1 cellular context compared by ENCODE assay signal in the genomic region with DNA sequence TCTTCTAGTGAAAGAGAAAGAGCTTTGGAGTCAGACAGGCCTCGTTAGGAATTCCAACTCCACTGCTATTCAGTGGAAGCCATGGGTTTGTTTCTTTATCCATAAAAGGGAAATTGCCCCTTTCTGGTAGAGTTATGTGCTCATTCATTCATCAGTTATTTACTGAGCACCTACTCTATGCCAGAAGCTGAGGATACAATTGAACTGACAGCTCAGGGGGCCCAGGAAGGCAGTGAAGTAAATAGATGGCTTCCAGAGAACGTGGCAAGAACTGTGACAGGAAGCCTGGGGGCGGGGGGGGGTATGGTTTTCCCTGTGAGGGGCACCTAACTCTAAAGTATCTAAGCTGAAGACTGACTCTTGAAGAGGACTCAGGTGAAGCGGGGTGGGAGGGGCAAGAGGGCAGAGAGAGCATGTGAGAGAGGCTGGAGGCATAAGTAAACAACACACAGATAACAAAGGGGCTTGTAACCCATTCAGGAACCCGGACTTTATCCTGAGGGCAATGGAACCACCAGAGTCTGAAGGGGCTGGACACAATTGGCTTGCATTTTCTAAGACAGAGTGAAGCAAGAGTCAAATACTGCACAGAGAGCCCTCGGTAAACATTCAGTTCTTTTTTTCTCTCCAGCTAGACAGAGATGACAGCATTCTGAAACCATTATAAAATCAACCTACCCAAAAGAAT.
A peak's percentile ranks its signal among the peaks of the same experiment; 100 is the strongest.
TF ChIP-seq lines count a peak whose summit lies in the region.

No MANE protein-coding gene starts in this region.

TF ChIP-seq in HepG2, 621 proteins besides CTCF, POLR2A, EP300 and RAD21 (continued from another document and continues in another):
- TF ChIP-seq, protein P1, sequence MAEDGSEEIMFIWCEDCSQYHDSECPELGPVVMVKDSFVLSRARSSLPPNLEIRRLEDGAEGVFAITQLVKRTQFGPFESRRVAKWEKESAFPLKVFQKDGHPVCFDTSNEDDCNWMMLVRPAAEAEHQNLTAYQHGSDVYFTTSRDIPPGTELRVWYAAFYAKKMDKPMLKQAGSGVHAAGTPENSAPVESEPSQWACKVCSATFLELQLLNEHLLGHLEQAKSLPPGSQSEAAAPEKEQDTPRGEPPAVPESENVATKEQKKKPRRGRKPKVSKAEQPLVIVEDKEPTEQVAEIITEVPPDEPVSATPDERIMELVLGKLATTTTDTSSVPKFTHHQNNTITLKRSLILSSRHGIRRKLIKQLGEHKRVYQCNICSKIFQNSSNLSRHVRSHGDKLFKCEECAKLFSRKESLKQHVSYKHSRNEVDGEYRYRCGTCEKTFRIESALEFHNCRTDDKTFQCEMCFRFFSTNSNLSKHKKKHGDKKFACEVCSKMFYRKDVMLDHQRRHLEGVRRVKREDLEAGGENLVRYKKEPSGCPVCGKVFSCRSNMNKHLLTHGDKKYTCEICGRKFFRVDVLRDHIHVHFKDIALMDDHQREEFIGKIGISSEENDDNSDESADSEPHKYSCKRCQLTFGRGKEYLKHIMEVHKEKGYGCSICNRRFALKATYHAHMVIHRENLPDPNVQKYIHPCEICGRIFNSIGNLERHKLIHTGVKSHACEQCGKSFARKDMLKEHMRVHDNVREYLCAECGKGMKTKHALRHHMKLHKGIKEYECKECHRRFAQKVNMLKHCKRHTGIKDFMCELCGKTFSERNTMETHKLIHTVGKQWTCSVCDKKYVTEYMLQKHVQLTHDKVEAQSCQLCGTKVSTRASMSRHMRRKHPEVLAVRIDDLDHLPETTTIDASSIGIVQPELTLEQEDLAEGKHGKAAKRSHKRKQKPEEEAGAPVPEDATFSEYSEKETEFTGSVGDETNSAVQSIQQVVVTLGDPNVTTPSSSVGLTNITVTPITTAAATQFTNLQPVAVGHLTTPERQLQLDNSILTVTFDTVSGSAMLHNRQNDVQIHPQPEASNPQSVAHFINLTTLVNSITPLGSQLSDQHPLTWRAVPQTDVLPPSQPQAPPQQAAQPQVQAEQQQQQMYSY (CRISPR knock-in tag; IDR thresholded peaks at IDR 0.05): no peak
- TF ChIP-seq MIER3 (CRISPR knock-in tag; IDR thresholded peaks at IDR 0.05; ENCODE audit: borderline replicate concordance) (peak; percentile 45; the same call in 1 of the 2 replicates), ZNF7 (CRISPR knock-in tag; IDR thresholded peaks at IDR 0.05) (no peak), CREB1 (IDR thresholded peaks at IDR 0.05) (no peak), CREB1 (CRISPR knock-in tag; IDR thresholded peaks at IDR 0.05) (peak; percentile 54), SOX6 (IDR thresholded peaks at IDR 0.05) (no peak), SOX6 (CRISPR knock-in tag; IDR thresholded peaks at IDR 0.05) (peak; percentile 98), MED1 (CRISPR knock-in tag; IDR thresholded peaks at IDR 0.05) (no peak), ZNF788 (CRISPR knock-in tag; IDR thresholded peaks at IDR 0.05; ENCODE audit: borderline replicate concordance) (no peak), ZFP37 (CRISPR knock-in tag; IDR thresholded peaks at IDR 0.05; ENCODE audit: borderline replicate concordance) (0 out of 2 replicates have a peak, but pooled peaks have one; percentile 39), ZNF556 (CRISPR knock-in tag; IDR thresholded peaks at IDR 0.05; ENCODE audit: borderline replicate concordance) (no peak), ZNF446 (CRISPR knock-in tag; IDR thresholded peaks at IDR 0.05) (no peak), POGZ (CRISPR knock-in tag; IDR thresholded peaks at IDR 0.05) (peak; percentile 56), MAFK (conservative IDR thresholded peaks at IDR 0.05 in 1 of 2, IDR thresholded peaks at IDR 0.05 in 1 of 2; ENCODE audit: low read length in 2 of 2) (no peak), GFI1 (CRISPR knock-in tag; IDR thresholded peaks at IDR 0.05; ENCODE audit: borderline replicate concordance) (0 out of 2 replicates have a peak, but pooled peaks have one; percentile 32), MBD4 (IDR thresholded peaks at IDR 0.05; ENCODE audit: borderline replicate concordance, low read length) (peak; percentile 75; the same call in 1 of the 2 replicates), KLF16 (CRISPR knock-in tag; IDR thresholded peaks at IDR 0.05) (peak in 1 of 2 experiments; percentile 40; a peak in 1 of 4 replicates), ETV6 (CRISPR knock-in tag; conservative IDR thresholded peaks at IDR 0.05) (no peak), ASH2L (IDR thresholded peaks at IDR 0.05; ENCODE audit: insufficient read length, low read depth, low read length) (peak; percentile 37), ZNF644 (CRISPR knock-in tag; IDR thresholded peaks at IDR 0.05; ENCODE audit: low read depth) (peak; percentile 89), PHB2 (IDR thresholded peaks at IDR 0.05; ENCODE audit: partially characterized antibody) (no peak), FOXC1 (CRISPR knock-in tag; IDR thresholded peaks at IDR 0.05; ENCODE audit: borderline replicate concordance) (0 out of 2 replicates have a peak, but pooled peaks have one; percentile 51), MED13 (CRISPR knock-in tag; IDR thresholded peaks at IDR 0.05) (peak; percentile 35; the same call in 1 of the 2 replicates), XRCC5 (optimal IDR thresholded peaks at IDR 0.05; ENCODE audit: low read length) (peak; percentile 56), SOX13 (IDR thresholded peaks at IDR 0.05) (peak; percentile 79), SOX13 (CRISPR knock-in tag; conservative IDR thresholded peaks at IDR 0.05 in 1 of 2, IDR thresholded peaks at IDR 0.05 in 1 of 2) (peak in 1 of 2 experiments; percentile 93; a peak in 2 of 4 replicates), FOXA1 (IDR thresholded peaks at IDR 0.05) (0 out of 2 replicates have a peak, but pooled peaks have one; percentile 23), FOXA1 (CRISPR knock-in tag; IDR thresholded peaks at IDR 0.05) (peak; percentile 89), ZNF160 (CRISPR knock-in tag; IDR thresholded peaks at IDR 0.05) (no peak), CHD4 (IDR thresholded peaks at IDR 0.05; ENCODE audit: borderline replicate concordance, low read length) (0 out of 2 replicates have a peak, but pooled peaks have one; percentile 67), GATA4 (IDR thresholded peaks at IDR 0.05; ENCODE audit: borderline replicate concordance, low read depth) (0 out of 2 replicates have a peak, but pooled peaks have one; percentile 21), SAP130 (CRISPR knock-in tag; IDR thresholded peaks at IDR 0.05; ENCODE audit: low read depth) (peak; percentile 56), SALL1 (CRISPR knock-in tag; IDR thresholded peaks at IDR 0.05) (peak; percentile 65), ZNF563 (CRISPR knock-in tag; IDR thresholded peaks at IDR 0.05) (no peak)
- TF ChIP-seq, protein P2, sequence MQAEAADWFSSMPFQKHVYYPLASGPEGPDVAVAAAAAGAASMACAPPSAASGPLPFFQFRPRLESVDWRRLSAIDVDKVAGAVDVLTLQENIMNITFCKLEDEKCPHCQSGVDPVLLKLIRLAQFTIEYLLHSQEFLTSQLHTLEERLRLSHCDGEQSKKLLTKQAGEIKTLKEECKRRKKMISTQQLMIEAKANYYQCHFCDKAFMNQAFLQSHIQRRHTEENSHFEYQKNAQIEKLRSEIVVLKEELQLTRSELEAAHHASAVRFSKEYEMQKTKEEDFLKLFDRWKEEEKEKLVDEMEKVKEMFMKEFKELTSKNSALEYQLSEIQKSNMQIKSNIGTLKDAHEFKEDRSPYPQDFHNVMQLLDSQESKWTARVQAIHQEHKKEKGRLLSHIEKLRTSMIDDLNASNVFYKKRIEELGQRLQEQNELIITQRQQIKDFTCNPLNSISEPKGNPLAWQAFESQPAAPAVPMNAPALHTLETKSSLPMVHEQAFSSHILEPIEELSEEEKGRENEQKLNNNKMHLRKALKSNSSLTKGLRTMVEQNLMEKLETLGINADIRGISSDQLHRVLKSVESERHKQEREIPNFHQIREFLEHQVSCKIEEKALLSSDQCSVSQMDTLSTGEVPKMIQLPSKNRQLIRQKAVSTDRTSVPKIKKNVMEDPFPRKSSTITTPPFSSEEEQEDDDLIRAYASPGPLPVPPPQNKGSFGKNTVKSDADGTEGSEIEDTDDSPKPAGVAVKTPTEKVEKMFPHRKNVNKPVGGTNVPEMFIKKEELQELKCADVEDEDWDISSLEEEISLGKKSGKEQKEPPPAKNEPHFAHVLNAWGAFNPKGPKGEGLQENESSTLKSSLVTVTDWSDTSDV (CRISPR knock-in tag; IDR thresholded peaks at IDR 0.05): no peak
- TF ChIP-seq, protein P3, sequence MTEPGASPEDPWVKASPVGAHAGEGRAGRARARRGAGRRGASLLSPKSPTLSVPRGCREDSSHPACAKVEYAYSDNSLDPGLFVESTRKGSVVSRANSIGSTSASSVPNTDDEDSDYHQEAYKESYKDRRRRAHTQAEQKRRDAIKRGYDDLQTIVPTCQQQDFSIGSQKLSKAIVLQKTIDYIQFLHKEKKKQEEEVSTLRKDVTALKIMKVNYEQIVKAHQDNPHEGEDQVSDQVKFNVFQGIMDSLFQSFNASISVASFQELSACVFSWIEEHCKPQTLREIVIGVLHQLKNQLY (CRISPR knock-in tag; IDR thresholded peaks at IDR 0.05): peak; percentile 26; the same call in 1 of the 2 replicates
- TF ChIP-seq, protein P4, sequence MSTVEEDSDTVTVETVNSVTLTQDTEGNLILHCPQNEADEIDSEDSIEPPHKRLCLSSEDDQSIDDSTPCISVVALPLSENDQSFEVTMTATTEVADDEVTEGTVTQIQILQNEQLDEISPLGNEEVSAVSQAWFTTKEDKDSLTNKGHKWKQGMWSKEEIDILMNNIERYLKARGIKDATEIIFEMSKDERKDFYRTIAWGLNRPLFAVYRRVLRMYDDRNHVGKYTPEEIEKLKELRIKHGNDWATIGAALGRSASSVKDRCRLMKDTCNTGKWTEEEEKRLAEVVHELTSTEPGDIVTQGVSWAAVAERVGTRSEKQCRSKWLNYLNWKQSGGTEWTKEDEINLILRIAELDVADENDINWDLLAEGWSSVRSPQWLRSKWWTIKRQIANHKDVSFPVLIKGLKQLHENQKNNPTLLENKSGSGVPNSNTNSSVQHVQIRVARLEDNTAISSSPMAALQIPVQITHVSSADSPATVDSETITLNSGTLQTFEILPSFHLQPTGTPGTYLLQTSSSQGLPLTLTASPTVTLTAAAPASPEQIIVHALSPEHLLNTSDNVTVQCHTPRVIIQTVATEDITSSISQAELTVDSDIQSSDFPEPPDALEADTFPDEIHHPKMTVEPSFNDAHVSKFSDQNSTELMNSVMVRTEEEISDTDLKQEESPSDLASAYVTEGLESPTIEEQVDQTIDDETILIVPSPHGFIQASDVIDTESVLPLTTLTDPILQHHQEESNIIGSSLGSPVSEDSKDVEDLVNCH (CRISPR knock-in tag; IDR thresholded peaks at IDR 0.05): no peak
- TF ChIP-seq, protein P5, sequence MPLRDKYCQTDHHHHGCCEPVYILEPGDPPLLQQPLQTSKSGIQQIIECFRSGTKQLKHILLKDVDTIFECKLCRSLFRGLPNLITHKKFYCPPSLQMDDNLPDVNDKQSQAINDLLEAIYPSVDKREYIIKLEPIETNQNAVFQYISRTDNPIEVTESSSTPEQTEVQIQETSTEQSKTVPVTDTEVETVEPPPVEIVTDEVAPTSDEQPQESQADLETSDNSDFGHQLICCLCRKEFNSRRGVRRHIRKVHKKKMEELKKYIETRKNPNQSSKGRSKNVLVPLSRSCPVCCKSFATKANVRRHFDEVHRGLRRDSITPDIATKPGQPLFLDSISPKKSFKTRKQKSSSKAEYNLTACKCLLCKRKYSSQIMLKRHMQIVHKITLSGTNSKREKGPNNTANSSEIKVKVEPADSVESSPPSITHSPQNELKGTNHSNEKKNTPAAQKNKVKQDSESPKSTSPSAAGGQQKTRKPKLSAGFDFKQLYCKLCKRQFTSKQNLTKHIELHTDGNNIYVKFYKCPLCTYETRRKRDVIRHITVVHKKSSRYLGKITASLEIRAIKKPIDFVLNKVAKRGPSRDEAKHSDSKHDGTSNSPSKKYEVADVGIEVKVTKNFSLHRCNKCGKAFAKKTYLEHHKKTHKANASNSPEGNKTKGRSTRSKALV (CRISPR knock-in tag; IDR thresholded peaks at IDR 0.05): no peak
- TF ChIP-seq, protein P6, sequence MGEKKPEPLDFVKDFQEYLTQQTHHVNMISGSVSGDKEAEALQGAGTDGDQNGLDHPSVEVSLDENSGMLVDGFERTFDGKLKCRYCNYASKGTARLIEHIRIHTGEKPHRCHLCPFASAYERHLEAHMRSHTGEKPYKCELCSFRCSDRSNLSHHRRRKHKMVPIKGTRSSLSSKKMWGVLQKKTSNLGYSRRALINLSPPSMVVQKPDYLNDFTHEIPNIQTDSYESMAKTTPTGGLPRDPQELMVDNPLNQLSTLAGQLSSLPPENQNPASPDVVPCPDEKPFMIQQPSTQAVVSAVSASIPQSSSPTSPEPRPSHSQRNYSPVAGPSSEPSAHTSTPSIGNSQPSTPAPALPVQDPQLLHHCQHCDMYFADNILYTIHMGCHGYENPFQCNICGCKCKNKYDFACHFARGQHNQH (CRISPR knock-in tag; IDR thresholded peaks at IDR 0.05): peak; percentile 43; the same call in 1 of the 2 replicates
- TF ChIP-seq, protein P7, sequence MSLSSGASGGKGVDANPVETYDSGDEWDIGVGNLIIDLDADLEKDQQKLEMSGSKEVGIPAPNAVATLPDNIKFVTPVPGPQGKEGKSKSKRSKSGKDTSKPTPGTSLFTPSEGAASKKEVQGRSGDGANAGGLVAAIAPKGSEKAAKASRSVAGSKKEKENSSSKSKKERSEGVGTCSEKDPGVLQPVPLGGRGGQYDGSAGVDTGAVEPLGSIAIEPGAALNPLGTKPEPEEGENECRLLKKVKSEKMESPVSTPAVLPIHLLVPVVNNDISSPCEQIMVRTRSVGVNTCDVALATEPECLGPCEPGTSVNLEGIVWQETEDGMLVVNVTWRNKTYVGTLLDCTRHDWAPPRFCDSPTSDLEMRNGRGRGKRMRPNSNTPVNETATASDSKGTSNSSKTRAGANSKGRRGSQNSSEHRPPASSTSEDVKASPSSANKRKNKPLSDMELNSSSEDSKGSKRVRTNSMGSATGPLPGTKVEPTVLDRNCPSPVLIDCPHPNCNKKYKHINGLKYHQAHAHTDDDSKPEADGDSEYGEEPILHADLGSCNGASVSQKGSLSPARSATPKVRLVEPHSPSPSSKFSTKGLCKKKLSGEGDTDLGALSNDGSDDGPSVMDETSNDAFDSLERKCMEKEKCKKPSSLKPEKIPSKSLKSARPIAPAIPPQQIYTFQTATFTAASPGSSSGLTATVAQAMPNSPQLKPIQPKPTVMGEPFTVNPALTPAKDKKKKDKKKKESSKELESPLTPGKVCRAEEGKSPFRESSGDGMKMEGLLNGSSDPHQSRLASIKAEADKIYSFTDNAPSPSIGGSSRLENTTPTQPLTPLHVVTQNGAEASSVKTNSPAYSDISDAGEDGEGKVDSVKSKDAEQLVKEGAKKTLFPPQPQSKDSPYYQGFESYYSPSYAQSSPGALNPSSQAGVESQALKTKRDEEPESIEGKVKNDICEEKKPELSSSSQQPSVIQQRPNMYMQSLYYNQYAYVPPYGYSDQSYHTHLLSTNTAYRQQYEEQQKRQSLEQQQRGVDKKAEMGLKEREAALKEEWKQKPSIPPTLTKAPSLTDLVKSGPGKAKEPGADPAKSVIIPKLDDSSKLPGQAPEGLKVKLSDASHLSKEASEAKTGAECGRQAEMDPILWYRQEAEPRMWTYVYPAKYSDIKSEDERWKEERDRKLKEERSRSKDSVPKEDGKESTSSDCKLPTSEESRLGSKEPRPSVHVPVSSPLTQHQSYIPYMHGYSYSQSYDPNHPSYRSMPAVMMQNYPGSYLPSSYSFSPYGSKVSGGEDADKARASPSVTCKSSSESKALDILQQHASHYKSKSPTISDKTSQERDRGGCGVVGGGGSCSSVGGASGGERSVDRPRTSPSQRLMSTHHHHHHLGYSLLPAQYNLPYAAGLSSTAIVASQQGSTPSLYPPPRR (CRISPR knock-in tag; IDR thresholded peaks at IDR 0.05; ENCODE audit: borderline replicate concordance): peak; percentile 21; the same call in 1 of the 2 replicates
